In genomic region chr6:20338160-20338559, GRCh38 we compare ENCODE assay signal across 26 cellular contexts.
"Had no signal": no experiment of that assay in that cellular context is flagged by ENCODE, and none has a peak within 500 bp of the region (broad histone marks: within the 10 kb centered on the region; RNA-seq: fewer than 3 reads in every experiment).

No MANE protein-coding gene starts in this region.

- ATAC-seq: activated CD4-positive, alpha-beta T cell treated with anti-CD3 and anti-CD28 coated beads for 36 hours; activated T-cell treated with anti-CD3 and anti-CD28 coated beads, Interleukin-2, amount 50 U/mL, for 4 hours; left colon; mucosa of descending colon had no signal

- H3K27me3 Mint-ChIP-seq: activated CD4-positive, alpha-beta T cell treated with anti-CD3 and anti-CD28 coated beads for 36 hours; activated naive CD8-positive, alpha-beta T cell had no signal

- H3K27ac ChIP-seq: cardiac muscle cell, hepatocyte, sigmoid colon, spleen, testis, vagina had no signal

- H3K36me3 ChIP-seq: cardiac muscle cell, sigmoid colon, spleen, vagina had no signal

- H3K27ac Mint-ChIP-seq: activated B cell treated with CpG ODN at 0.5 μM for 24 hours; activated CD4-positive, alpha-beta T cell treated with anti-CD3 and anti-CD28 coated beads for 36 hours; activated naive CD8-positive, alpha-beta T cell; activated T-helper 2 cell treated with anti-CD3 and anti-CD28 coated beads, Interferon-gamma antibody, Interleukin-2, Interleukin-4, amounts not matched to agents 10 μg/mL and 5 μg/mL and 100 μg/mL, durations not matched to agents 14 hours and 24 hours and 36 hours had no signal

- DNase-seq: activated B cell treated with CpG ODN at 0.5 μM for 24 hours; activated CD4-positive, alpha-beta T cell treated with anti-CD3 and anti-CD28 coated beads for 36 hours; activated CD4-positive, alpha-beta T cell treated with anti-CD3 and anti-CD28 coated beads, Interleukin-2, amount 50 U/mL, for 48 hours; activated CD8-positive, alpha-beta memory T cell treated with anti-CD3 and anti-CD28 coated beads, Interleukin-2, amount 50 U/mL, for 48 hours; activated naive CD4-positive, alpha-beta T cell; activated T-cell treated with anti-CD3 and anti-CD28 coated beads, Interleukin-2, amount 50 U/mL, for 4 hours; amygdala; erythroblast; foreskin melanocyte; glutamatergic neuron; left colon; mesendoderm; mucosa of descending colon; occipital lobe; sigmoid colon; spleen; stimulated activated CD4-positive, alpha-beta T cell treated with anti-CD3 and anti-CD28 coated beads, Interleukin-4, amount 100 ng/mL, for 1 hour; stimulated activated naive CD4-positive, alpha-beta T cell; T1000; testis; trophoblast cell had no signal

- H3K4me1 ChIP-seq: sigmoid colon, vagina had no signal

- H3K9me3 Mint-ChIP-seq: activated B cell treated with CpG ODN at 0.5 μM for 24 hours; activated T-cell treated with anti-CD3 and anti-CD28 coated beads, Interleukin-2, amount 50 U/mL, for 4 hours had no signal

- H3K36me3 Mint-ChIP-seq: activated naive CD8-positive, alpha-beta T cell had no signal

- H3K4me3 ChIP-seq: cardiac muscle cell, hepatocyte, mucosa of descending colon, sigmoid colon, spleen, testis, vagina had no signal

- H3K27me3 ChIP-seq: cardiac muscle cell, hepatocyte, sigmoid colon, spleen, testis, vagina had no signal

- H3K9me3 ChIP-seq: mucosa of descending colon, sigmoid colon, spleen, testis, vagina had no signal

- H3K4me3 Mint-ChIP-seq: activated B cell treated with CpG ODN at 0.5 μM for 24 hours; activated CD4-positive, alpha-beta T cell treated with anti-CD3 and anti-CD28 coated beads for 36 hours; activated naive CD8-positive, alpha-beta T cell; activated T-cell treated with anti-CD3 and anti-CD28 coated beads, Interleukin-2, amount 50 U/mL, for 4 hours had no signal
